28 cellular contexts compared by ENCODE assay signal in the genomic region with DNA sequence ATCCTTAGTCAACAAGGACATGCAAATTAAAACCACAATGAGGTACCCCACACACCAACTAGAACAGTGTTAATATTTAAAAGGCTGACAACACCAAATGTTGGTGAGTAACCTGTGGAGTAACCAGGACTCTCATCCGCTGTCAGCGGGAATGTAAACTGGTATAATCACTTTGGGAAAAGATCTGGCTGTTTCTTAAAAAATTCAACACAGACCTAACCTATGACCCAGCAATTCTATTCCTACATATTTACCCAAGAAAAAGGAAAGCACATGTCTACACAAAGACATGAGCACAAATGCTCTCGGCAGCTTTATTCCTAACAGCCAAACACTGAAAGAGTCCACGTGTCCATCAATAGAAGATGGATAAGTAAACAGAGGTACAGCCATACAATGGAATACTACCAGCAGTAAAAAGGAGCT. TPM values are rescaled to one million over a fixed set of nuclear protein-coding genes. Genes with fewer than 3 reads are reported as not detected.
DNase-seq lines count a peak whose midpoint lies in the region; ATAC-seq and TF ChIP-seq lines count a peak whose summit lies in the region.
"Had no signal": no experiment of that assay in that cellular context is flagged by ENCODE, and none has a peak within 500 bp of the region (broad histone marks: within the 10 kb centered on the region; RNA-seq: fewer than 3 reads in every experiment).

No MANE protein-coding gene starts in this region.

- peaks cover 50% of the 10 kb centered on the region for H3K36me3 ChIP-seq in SK-N-MC (ENCODE audit: insufficient read depth, low read length)
- peaks cover 0 to 49% (median 0%) of the 10 kb centered on the region in 3 donors for H3K36me3 ChIP-seq in Peyer's patch
- peaks cover 0 to 52% (median 13%) of the 10 kb centered on the region in 4 donors for H3K36me3 ChIP-seq in sigmoid colon
- H3K36me3 ChIP-seq: WERI-Rb-1 had no signal

- H3K27ac Mint-ChIP-seq in activated T-cell treated with anti-CD3 and anti-CD28 coated beads, Interleukin-2, amount 50 U/mL, for 72 hours: peak overlapping the region; percentile 14
- H3K27ac Mint-ChIP-seq in type B pancreatic cell: no peak overlapping the region

- H3K4me3 ChIP-seq in SK-N-MC: no peak overlapping the region
- H3K4me3 ChIP-seq in Peyer's patch: no peak overlapping the region
- no peak overlapping the region for H3K4me3 ChIP-seq in sigmoid colon
- H3K4me3 ChIP-seq: A549, adrenal gland, K562, left ventricle myocardium inferior, pancreas, smooth muscle cell, suprapubic skin had no signal

- peaks cover 0 to 2% of the 10 kb centered on the region in 2 donors for H3K9me3 Mint-ChIP-seq in activated T-cell treated with anti-CD3 and anti-CD28 coated beads, Interleukin-2, amount 50 U/mL, for 72 hours
- no peaks in the 10 kb centered on the region for H3K9me3 Mint-ChIP-seq in type B pancreatic cell
- H3K9me3 Mint-ChIP-seq: activated T-cell treated with anti-CD3 and anti-CD28 coated beads, Interleukin-2, amount 50 U/mL, for 4 hours; neural crest cell had no signal

- no peak overlapping the region for H3K4me3 Mint-ChIP-seq in activated T-cell treated with anti-CD3 and anti-CD28 coated beads, Interleukin-2, amount 50 U/mL, for 72 hours
- H3K4me3 Mint-ChIP-seq in type B pancreatic cell: no peak overlapping the region
- H3K4me3 Mint-ChIP-seq: activated T-cell treated with anti-CD3 and anti-CD28 coated beads, Interleukin-2, amount 50 U/mL, for 4 hours; neural crest cell had no signal

- TF ChIP-seq CTCF in Peyer's patch (IDR thresholded peaks at IDR 0.05): no peak
- no peak for TF ChIP-seq CTCF in sigmoid colon (IDR thresholded peaks at IDR 0.05)
- TF ChIP-seq CTCF in type B pancreatic cell (conservative IDR thresholded peaks at IDR 0.05): no peak

- WGBS in sigmoid colon, 2 donors: 71 to 85% methylated on average over 4 of the region's 4 CpGs

- no peak for TF ChIP-seq EP300 in sigmoid colon (IDR thresholded peaks at IDR 0.05)

- H3K4me1 ChIP-seq in Peyer's patch (peaks cover 0 to 15% (median 3%) of the 10 kb centered on the region in 4 donors), sigmoid colon (peaks cover 0 to 17% (median 16%) of the 10 kb centered on the region in 4 donors)
- H3K4me1 ChIP-seq: A549 had no signal

- H3K27ac ChIP-seq in SK-N-MC: no peak overlapping the region
- H3K27ac ChIP-seq in Peyer's patch: no peak overlapping the region
- no peak overlapping the region for H3K27ac ChIP-seq in sigmoid colon
- H3K27ac ChIP-seq: A549, adrenal gland, left ventricle myocardium inferior, pancreas, suprapubic skin, WERI-Rb-1 had no signal

- DNase-seq in activated T-cell treated with anti-CD3 and anti-CD28 coated beads, Interleukin-2, amount 50 U/mL, for 72 hours: no peak
- no peak for DNase-seq in activated T-cell treated with anti-CD3 and anti-CD28 coated beads, Interleukin-2, amount 50 U/mL, for 1 hour
- DNase-seq in SK-N-MC (ENCODE audit: low read depth, low spot score) (no peak), glomerular visceral epithelial cell (ENCODE audit: extremely low spot score) (peak; percentile 24), erythroblast (lab: John Stamatoyannopoulos, UW) (no peak), Peyer's patch (no peak), sigmoid colon (no peak), type B pancreatic cell (ENCODE audit: extremely low spot score, unreplicated experiment) (no peak)
- DNase-seq: activated CD4-positive, alpha-beta T cell treated with anti-CD3 and anti-CD28 coated beads for 48 hours; activated naive CD4-positive, alpha-beta T cell treated with Interleukin-2 at 50 U/mL for 16 hours; activated T-cell treated with anti-CD3 and anti-CD28 coated beads, Interleukin-2, amount 50 U/mL, for 4 hours; adrenal gland; effector CD4-positive, alpha-beta T cell; left ventricle myocardium inferior; mesendoderm; NCI-H1048; NCI-H187 treated with DMSO at 0.1 percent for 48 hours; NCI-H82; pancreas; stimulated activated naive CD4-positive, alpha-beta T cell; SW 1271; T1000; WERI-Rb-1 had no signal

- no peaks in the 10 kb centered on the region for H3K27me3 ChIP-seq in Peyer's patch
- H3K27me3 ChIP-seq in sigmoid colon: no peaks in the 10 kb centered on the region
- H3K27me3 ChIP-seq: adrenal gland, pancreas, suprapubic skin had no signal

- H3K27me3 Mint-ChIP-seq in activated T-cell treated with anti-CD3 and anti-CD28 coated beads, Interleukin-2, amount 50 U/mL, for 72 hours (ENCODE audit: low read depth): no peaks in the 10 kb centered on the region
- H3K27me3 Mint-ChIP-seq in type B pancreatic cell: no peaks in the 10 kb centered on the region

- TF ChIP-seq POLR2A in erythroblast (IDR thresholded peaks at IDR 0.05; ENCODE audit: low read length) (no peak), Peyer's patch (IDR thresholded peaks at IDR 0.05) (no peak), sigmoid colon (IDR thresholded peaks at IDR 0.05) (no peak)

- no peak for ATAC-seq in activated T-cell treated with anti-CD3 and anti-CD28 coated beads, Interleukin-2, amount 50 U/mL, for 72 hours (replicated peaks in 1 of 2)
- ATAC-seq: A549; activated T-cell treated with anti-CD3 and anti-CD28 coated beads, Interleukin-2, amount 50 U/mL, for 4 hours; K562; pancreas had no signal

- intact Hi-C loops in sigmoid colon (cut with DNase I): loop anchor here (10.0 kb wide), 2 partner anchors 210 to 420 kb away; no protein-coding TSS in a partner anchor

- H3K9ac ChIP-seq in SK-N-MC (ENCODE audit: insufficient read length): peak overlapping the region; percentile 13

- H3K4me1 Mint-ChIP-seq in activated T-cell treated with anti-CD3 and anti-CD28 coated beads, Interleukin-2, amount 50 U/mL, for 72 hours (ENCODE audit: low read depth): peaks cover 11% of the 10 kb centered on the region
- peaks cover 8% of the 10 kb centered on the region for H3K4me1 Mint-ChIP-seq in type B pancreatic cell (ENCODE audit: unreplicated experiment)

- H3K9me3 ChIP-seq in SK-N-MC (ENCODE audit: low read depth, low read length) (no peaks in the 10 kb centered on the region), Peyer's patch (no peaks in the 10 kb centered on the region), sigmoid colon (no peaks in the 10 kb centered on the region)
- H3K9me3 ChIP-seq: A549, adrenal gland, left ventricle myocardium inferior, pancreas, suprapubic skin had no signal

- peaks cover 9 to 20% of the 10 kb centered on the region in 2 donors for H3K36me3 Mint-ChIP-seq in activated T-cell treated with anti-CD3 and anti-CD28 coated beads, Interleukin-2, amount 50 U/mL, for 72 hours (ENCODE audit: insufficient read depth in 2 of 2)
- H3K36me3 Mint-ChIP-seq in type B pancreatic cell: peaks cover 28% of the 10 kb centered on the region

RNA-seq across cellular contexts. Expression of a gene that starts 26.6 kb away (rescaled TPM):
- 10 to 100 TPM; 26.4 to 28.9 TPM for total RNA-seq in activated T-cell treated with anti-CD3 and anti-CD28 coated beads, Interleukin-2, amount 50 U/mL, for 72 hours
- total RNA-seq in Peyer's patch (10 to 100 TPM; 28.2 to 47.0 (median 41.5) TPM), sigmoid colon (10 to 100 TPM; 12.5 to 25.2 (median 14.8) TPM), type B pancreatic cell (ENCODE audit: low replicate concordance) (17.5 and 22.8 TPM in 2 replicates)
- 10 to 100 TPM in 1 of 3 donors, 1 to 10 TPM in 2; 4.8 to 10.7 (median 5.3) TPM for polyA plus RNA-seq in sigmoid colon

RNA-seq across cellular contexts. Expression of a gene that starts 48.8 kb away (rescaled TPM):
- 100 to 1,000 TPM; 105 to 112 TPM for total RNA-seq in activated T-cell treated with anti-CD3 and anti-CD28 coated beads, Interleukin-2, amount 50 U/mL, for 72 hours
- total RNA-seq in Peyer's patch: 10 to 100 TPM; 24.4 to 51.9 (median 40.9) TPM
- 100 to 1,000 TPM in 3 of 4 donors, 10 to 100 TPM in 1; 67.3 to 160 (median 147) TPM for total RNA-seq in sigmoid colon
- polyA plus RNA-seq in sigmoid colon: 100 to 1,000 TPM; 102 to 176 (median 116) TPM
- 95.7 and 109 TPM in 2 replicates for total RNA-seq in type B pancreatic cell (ENCODE audit: low replicate concordance)
